In the genomic region with DNA sequence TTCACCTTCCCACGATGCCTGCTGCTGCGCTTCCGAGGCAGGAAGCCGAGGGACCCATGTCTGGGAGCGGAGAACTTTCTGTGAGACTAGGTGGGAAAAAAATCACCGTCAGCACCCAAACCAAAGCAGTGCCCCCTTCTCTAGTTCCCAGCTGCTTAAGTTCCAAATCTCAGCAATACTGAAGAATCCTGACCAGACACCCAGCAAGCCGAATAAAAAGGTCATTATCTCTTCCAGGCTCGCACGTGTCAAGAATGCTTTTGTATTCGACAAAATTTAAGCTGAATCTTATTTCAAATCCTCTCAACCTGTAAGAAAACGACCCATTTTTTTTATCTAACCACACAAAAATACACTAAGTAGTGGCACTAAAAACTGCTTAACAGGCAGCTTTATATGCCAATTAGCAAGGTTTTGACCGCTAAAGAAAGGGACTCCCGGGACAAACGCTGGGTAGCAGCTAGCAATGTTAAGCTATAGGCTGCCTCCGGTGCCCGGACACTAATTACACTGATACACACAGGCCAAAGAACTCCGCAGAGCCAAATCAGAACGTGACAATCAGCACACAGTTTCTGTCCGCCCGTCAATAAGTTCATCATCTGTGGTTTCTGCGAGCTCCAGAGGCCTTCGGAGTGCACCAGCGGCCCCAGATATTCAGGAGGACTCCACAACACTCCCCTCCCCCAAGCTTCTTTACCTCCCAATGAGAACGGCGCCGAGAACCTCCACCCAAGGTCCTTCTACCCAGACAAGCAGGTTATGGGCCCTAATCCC, we compare ENCODE assay signal across 8 cellular contexts. TPM values are rescaled to one million over a fixed set of nuclear protein-coding genes. Genes with fewer than 3 reads are reported as not detected.
A peak's percentile ranks its signal among the peaks of the same experiment; 100 is the strongest.
DNase-seq lines count a peak whose midpoint lies in the region; ATAC-seq, FAIRE-seq and TF ChIP-seq lines count a peak whose summit lies in the region.

No MANE protein-coding gene starts in this region.

- no peak overlapping the region for H3K14ac ChIP-seq in H1 (ENCODE audit: insufficient read length)

- H3K23me2 ChIP-seq in H1 (ENCODE audit: low read depth, low read length) = peaks cover 10% of the 10 kb centered on the region

- H3K56ac ChIP-seq in H1 (replicated peaks; ENCODE audit: insufficient read length, low read depth, low read length) = peak overlapping the region; percentile 71

- no peak for TF ChIP-seq POLR2A in H1 (IDR thresholded peaks at IDR 0.05; ENCODE audit: control extremely low read depth in 1 of 2, low read depth in 2 of 2, low read length in 2 of 2)

- H4K91ac ChIP-seq in H1 (replicated peaks; ENCODE audit: insufficient read length, low read length) = peak overlapping the region; percentile 34

- peak overlapping the region; percentile 99 for H3K4me3 ChIP-seq in H7 (ENCODE audit: insufficient read depth, low read depth, low read length)
- peak overlapping the region; percentile 66 to 79 for H3K4me3 ChIP-seq in SK-N-SH (ENCODE audit: low read depth in 2 of 2, low read length in 1 of 2)
- H3K4me3 ChIP-seq in H1 (ENCODE audit: extremely low read depth in 1 of 4, insufficient read depth in 2 of 4, low read depth in 3 of 4, low read length in 4 of 4) = peak overlapping the region; percentile 95 to 99 (median 98)
- H3K4me3 ChIP-seq in muscle layer of duodenum (ENCODE audit: low read depth in 1 of 2, low read length in 2 of 2) = peak overlapping the region; percentile 85 to 98

- peaks cover 3% of the 10 kb centered on the region for H3K79me1 ChIP-seq in H1 (ENCODE audit: low read depth, low read length)

- no peaks in the 10 kb centered on the region for H3K9me3 ChIP-seq in SK-N-SH
- H3K9me3 ChIP-seq in H1 (ENCODE audit: insufficient read depth in 2 of 2, low read depth in 1 of 2, low read length in 1 of 2) = no peaks in the 10 kb centered on the region
- H3K9me3 ChIP-seq in muscle layer of duodenum (ENCODE audit: control insufficient read depth in 1 of 2, low read length in 2 of 2) = no peaks in the 10 kb centered on the region

- no peak overlapping the region for H2BK20ac ChIP-seq in H1 (ENCODE audit: low read length)

- H4K8ac ChIP-seq in H1 (ENCODE audit: extremely low read depth, insufficient read depth, low read length) = peak overlapping the region; percentile 95

- no peak for TF ChIP-seq EP300 in SK-N-SH (IDR thresholded peaks at IDR 0.05; ENCODE audit: borderline replicate concordance in 1 of 2, low read depth in 1 of 2, low read length in 1 of 2)
- TF ChIP-seq EP300 in H1 (IDR thresholded peaks at IDR 0.05; ENCODE audit: borderline replicate concordance in 1 of 2, low read depth in 2 of 2, low read length in 2 of 2) = no peak

- ATAC-seq in GM21717 (IDR thresholded peaks at IDR 0.05; ENCODE audit: unreplicated experiment) = no peak
- no peak for ATAC-seq in HG03521 (IDR thresholded peaks at IDR 0.05; ENCODE audit: unreplicated experiment)

- no peak overlapping the region; the same call in 1 of the 2 replicates for H2BK12ac ChIP-seq in H1 (ENCODE audit: low read depth, low read length)

- H3K9me2 ChIP-seq in SK-N-SH = no peaks in the 10 kb centered on the region

- no peak overlapping the region for H3K23ac ChIP-seq in H1 (ENCODE audit: insufficient read length)

- TF ChIP-seq CTCF in C4-2B (conservative IDR thresholded peaks at IDR 0.05) = no peak
- TF ChIP-seq CTCF in SK-N-SH (IDR thresholded peaks at IDR 0.05) = no peak
- no peak for TF ChIP-seq CTCF in H1 (IDR thresholded peaks at IDR 0.05; ENCODE audit: control extremely low read depth in 1 of 3, insufficient read depth in 1 of 3, low read depth in 1 of 3, low read length in 3 of 3)

- FAIRE-seq in H1 (lab: Jason Lieb, UNC) = no peak

- no peak overlapping the region for H2BK15ac ChIP-seq in H1 (ENCODE audit: low read length)

- peak; percentile 54 for DNase-seq in H7
- no peak for DNase-seq in SK-N-SH
- no peak for DNase-seq in H1 (ENCODE audit: low read depth in 1 of 2, low spot score in 2 of 2)
- no peak for DNase-seq in NCI-H2196 (lab: John Stamatoyannopoulos, UW; ENCODE audit: unreplicated experiment)

- H3K27me3 ChIP-seq in H7 (ENCODE audit: control insufficient read depth, insufficient read depth, low read length) = no peaks in the 10 kb centered on the region
- H3K27me3 ChIP-seq in SK-N-SH (ENCODE audit: insufficient read depth) = no peaks in the 10 kb centered on the region
- H3K27me3 ChIP-seq in H1 (replicated peaks in 1 of 4; ENCODE audit: control insufficient read depth in 3 of 4, extremely low read depth in 1 of 4, insufficient read depth in 3 of 4, low read length in 3 of 4) = no peaks in the 10 kb centered on the region
- no peaks in the 10 kb centered on the region for H3K27me3 ChIP-seq in muscle layer of duodenum (ENCODE audit: low read depth, low read length)

- H3K9ac ChIP-seq in SK-N-SH (peak overlapping the region; percentile 95), H1 (replicated peaks in 1 of 4; ENCODE audit: extremely low read depth in 1 of 4, low read depth in 3 of 4, low read length in 3 of 4) (peak overlapping the region; percentile 96 to 100 (median 99))

- POLR2A ChIA-PET in SK-N-SH (lab: Yijun Ruan, JAX) (interaction anchor here (0.6 to 2.6 kb wide), 13 partner anchors 10 to 210 kb away, joined by 3 to 19 read pairs (median 4); a partner anchor contains a TSS), H1 (lab: Charles Lee; ENCODE audit: partially characterized antibody) (interaction anchor here (0.6 to 16.9 kb wide), 73 partner anchors 18 to 1314 kb away, joined by 3 to 692 read pairs (median 6); a partner anchor contains a TSS)

- H3K18ac ChIP-seq in H1 (ENCODE audit: extremely low read depth, low read length) = peak overlapping the region; percentile 88

- H3K27ac ChIP-seq in C4-2B = peak overlapping the region; percentile 92
- H3K27ac ChIP-seq in SK-N-SH (ENCODE audit: low read depth in 2 of 2, low read length in 1 of 2) = peak overlapping the region; percentile 79 to 81
- peak overlapping the region; percentile 97 for H3K27ac ChIP-seq in H1 (ENCODE audit: low read depth, low read length)
- H3K27ac ChIP-seq in muscle layer of duodenum (ENCODE audit: low read length) = peak overlapping the region; percentile 99

- peak overlapping the region; percentile 33 for H3K4ac ChIP-seq in H1 (replicated peaks; ENCODE audit: insufficient read length, low read depth, low read length)

- H3K4me2 ChIP-seq in SK-N-SH (peak overlapping the region; percentile 84), H1 (ENCODE audit: insufficient read depth in 1 of 2, low read depth in 2 of 2, low read length in 2 of 2) (peak overlapping the region; percentile 82 to 91)

- H2BK120ac ChIP-seq in H1 (replicated peaks; ENCODE audit: low read depth, low read length) = no peak overlapping the region

- H4K5ac ChIP-seq in H1 (ENCODE audit: insufficient read length, low read depth, low read length) = peak overlapping the region; percentile 31

- H3F3A ChIP-seq in SK-N-SH (replicated peaks; ENCODE audit: insufficient read depth) = peaks cover 30% of the 10 kb centered on the region

- peaks cover 12 to 26% of the 10 kb centered on the region in 2 experiments; a peak in 2 of 4 replicates for H3K4me1 ChIP-seq in SK-N-SH (ENCODE audit: control insufficient read depth in 1 of 2, insufficient read depth in 2 of 2, low read depth in 1 of 2, low read length in 1 of 2)
- peaks cover 0 to 20% (median 3%) of the 10 kb centered on the region in 4 experiments; a peak in 6 of 7 replicates for H3K4me1 ChIP-seq in H1 (replicated peaks in 1 of 4; ENCODE audit: control insufficient read depth in 3 of 4, insufficient read depth in 4 of 4, low read length in 3 of 4)
- H3K4me1 ChIP-seq in muscle layer of duodenum (ENCODE audit: control insufficient read depth in 1 of 2, insufficient read depth in 2 of 2, low read length in 2 of 2) = peaks cover 20 to 31% of the 10 kb centered on the region in 2 donors

- CTCF ChIA-PET in SK-N-SH (lab: Yijun Ruan, JAX) (interaction anchor here (1.0 to 4.7 kb wide), 7 partner anchors 8 to 157 kb away, joined by 3 to 15 read pairs (median 5); a partner anchor contains a TSS), H1 (lab: Charles Lee; ENCODE audit: partially characterized antibody) (interaction anchor here (0.8 to 6.2 kb wide), 16 partner anchors 8 to 448 kb away, joined by 3 to 32 read pairs (median 6); no protein-coding TSS in a partner anchor)

- H2AFZ ChIP-seq in SK-N-SH (ENCODE audit: low read depth) = no peak overlapping the region
- no peak overlapping the region for H2AFZ ChIP-seq in H1 (ENCODE audit: low read length)

- H3K79me2 ChIP-seq in SK-N-SH (ENCODE audit: insufficient read depth) = peaks cover 44% of the 10 kb centered on the region
- H3K79me2 ChIP-seq in H1 (ENCODE audit: control insufficient read depth in 1 of 2, insufficient read depth in 2 of 2, low read length in 2 of 2) = peaks cover 11 to 42% of the 10 kb centered on the region in 2 experiments

- TF ChIP-seq RAD21 in SK-N-SH (IDR thresholded peaks at IDR 0.05; ENCODE audit: low read length) (no peak), H1 (IDR thresholded peaks at IDR 0.05 in 1 of 2, conservative IDR thresholded peaks at IDR 0.05 in 1 of 2; ENCODE audit: low read depth in 2 of 2, low read length in 2 of 2) (no peak)

- peak overlapping the region; percentile 70; the same call in 1 of the 2 replicates for H2AK5ac ChIP-seq in H1 (ENCODE audit: low read depth, low read length)

- H3K36me3 ChIP-seq in H7 (replicated peaks; ENCODE audit: control insufficient read depth, insufficient read depth, low read length) (peaks cover 46% of the 10 kb centered on the region), SK-N-SH (replicated peaks in 1 of 2; ENCODE audit: control insufficient read depth in 1 of 2, insufficient read depth in 2 of 2, low read length in 1 of 2) (peaks cover 31 to 37% of the 10 kb centered on the region in 2 experiments), H1 (ENCODE audit: control insufficient read depth in 2 of 4, insufficient read depth in 4 of 4, low read length in 3 of 4) (peaks cover 41 to 52% (median 46%) of the 10 kb centered on the region in 4 experiments), muscle layer of duodenum (ENCODE audit: control insufficient read depth in 1 of 2, insufficient read depth in 2 of 2, low read length in 2 of 2) (peaks cover 37 to 45% of the 10 kb centered on the region in 2 donors)

- peak overlapping the region; percentile 100 for H2BK5ac ChIP-seq in H1 (ENCODE audit: low read depth, low read length)

- WGBS in SK-N-SH (ENCODE audit: low lambda C conversion rate) = 0% methylated on average over 18 of the region's 26 CpGs
- 2% methylated on average over 26 of the region's 26 CpGs; no CpG with 5 or more reads in 1 of the 2 experiments for WGBS in H1 (ENCODE audit: extremely low coverage in 1 of 2, insufficient coverage in 1 of 2, insufficient read length in 1 of 2, insufficient replicate concordance in 2 of 2, low coverage in 1 of 2, low lambda C conversion rate in 2 of 2, missing lambda C conversion rate in 1 of 2), 2 experiments

- peaks cover 54% of the 10 kb centered on the region for H4K20me1 ChIP-seq in SK-N-SH (ENCODE audit: insufficient read depth)
- peaks cover 34 to 38% of the 10 kb centered on the region in 2 experiments for H4K20me1 ChIP-seq in H1 (replicated peaks in 1 of 2; ENCODE audit: control insufficient read depth in 1 of 2, insufficient read depth in 2 of 2, low read length in 2 of 2)

RNA-seq across cellular contexts. Expression of a gene that starts 0.7 kb away (rescaled TPM):
- 3,029 and 3,176 TPM in 2 replicates for total RNA-seq in H7 (2014; rRNA removed; shearing (Covaris generic))
- polyA plus RNA-seq in SK-N-SH (2012; rRNA removed) (4,089 and 4,976 TPM in 2 replicates), H1 (2011; rRNA removed) (5,362 and 5,466 TPM in 2 replicates)
- polyA plus RNA-seq in SK-N-SH (2012; cell fraction: cytosol; rRNA removed) = 3,345 and 4,370 TPM in 2 replicates
- 1,624 and 1,631 TPM in 2 replicates for polyA plus RNA-seq in SK-N-SH (2012; cell fraction: nucleus; rRNA removed)
- 2,801 and 2,865 TPM in 2 replicates for total RNA-seq in H1 (2021; fragmentation: NEBNext Ultra II Directional; extraction: Animal tissue kit (Norgen Biotek cat#: 25700))
- 8,556 TPM for polyA plus RNA-seq in H1 (2011; cell fraction: cytosol; rRNA removed)
- 6,792 TPM for polyA plus RNA-seq in H1 (2011; cell fraction: nucleus; rRNA removed)
- polyA plus RNA-seq in H1 (2012, experiment 1 of 2) = 3,449 to 5,365 TPM (median 4,851 TPM) in 4 replicates
- polyA plus RNA-seq in H1 (2012, experiment 2 of 2) = 2,078 TPM
- polyA plus RNA-seq in H1 (2013, experiment 1 of 2) = 2,295 TPM
- 2,292 TPM for polyA plus RNA-seq in H1 (2013, experiment 2 of 2)
- 1,769 and 1,871 TPM in 2 replicates for polyA minus RNA-seq in H1 (2011; rRNA and poly(A)+ RNA removed)
- polyA minus RNA-seq in H1 (2011; cell fraction: cytosol; rRNA and poly(A)+ RNA removed) = 1,662 TPM
- 2,188 TPM for polyA minus RNA-seq in H1 (2011; cell fraction: nucleus; rRNA and poly(A)+ RNA removed)

RNA-seq across cellular contexts. Expression of a gene that starts 31.1 kb away (rescaled TPM):
- total RNA-seq in H7 (2014; rRNA removed; shearing (Covaris generic)) = 24.4 and 37.9 TPM in 2 replicates
- 18.1 and 18.7 TPM in 2 replicates for polyA plus RNA-seq in SK-N-SH (2012; rRNA removed)
- polyA plus RNA-seq in SK-N-SH (2012; cell fraction: cytosol; rRNA removed) = 6.5 and 12.2 TPM in 2 replicates
- 29.3 and 35.7 TPM in 2 replicates for polyA plus RNA-seq in SK-N-SH (2012; cell fraction: nucleus; rRNA removed)
- total RNA-seq in H1 (2021; fragmentation: NEBNext Ultra II Directional; extraction: Animal tissue kit (Norgen Biotek cat#: 25700)) = 32.5 and 32.7 TPM in 2 replicates
- polyA plus RNA-seq in H1 (2011; rRNA removed) = 84.7 and 98.9 TPM in 2 replicates
- 86.1 TPM for polyA plus RNA-seq in H1 (2011; cell fraction: cytosol; rRNA removed)
- 107 TPM for polyA plus RNA-seq in H1 (2011; cell fraction: nucleus; rRNA removed)
- polyA plus RNA-seq in H1 (2012, experiment 1 of 2) = 22.3 to 55.2 TPM (median 50.2 TPM) in 4 replicates
- 31.1 TPM for polyA plus RNA-seq in H1 (2012, experiment 2 of 2)
- 31.4 TPM for polyA plus RNA-seq in H1 (2013, experiment 1 of 2)
- 34.9 TPM for polyA plus RNA-seq in H1 (2013, experiment 2 of 2)
- polyA minus RNA-seq in H1 (2011; rRNA and poly(A)+ RNA removed) = 21.3 and 25.3 TPM in 2 replicates
- 23.3 TPM for polyA minus RNA-seq in H1 (2011; cell fraction: cytosol; rRNA and poly(A)+ RNA removed)
- polyA minus RNA-seq in H1 (2011; cell fraction: nucleus; rRNA and poly(A)+ RNA removed) = 25.3 TPM
